25 cellular contexts compared by ENCODE assay signal in genomic region chr13:96172066-96172465, GRCh38.
"Had no signal": no experiment of that assay in that cellular context is flagged by ENCODE, and none has a peak within 500 bp of the region (broad histone marks: within the 10 kb centered on the region; RNA-seq: fewer than 3 reads in every experiment).

No MANE protein-coding gene starts in this region.

- H3K4me2 ChIP-seq: KMS-11 had no signal

- H3K27me3 Mint-ChIP-seq: activated B cell treated with CpG ODN at 0.5 μM for 24 hours; activated CD4-positive, alpha-beta memory T cell treated with anti-CD3 and anti-CD28 coated beads for 36 hours; activated CD4-positive, alpha-beta T cell treated with anti-CD3 and anti-CD28 coated beads, Interleukin-2, amount 10 ng/mL, durations not matched to agents 7 days and 5 days; activated naive CD8-positive, alpha-beta T cell treated with anti-CD3 and anti-CD28 coated beads, Interleukin-2, amount 50 U/mL, for 24 hours; brain; T-helper 17 cell had no signal

- H3K4me1 Mint-ChIP-seq: activated B cell treated with CpG ODN at 0.5 μM for 24 hours; activated CD4-positive, alpha-beta T cell treated with anti-CD3 and anti-CD28 coated beads, Interleukin-2, amount 10 ng/mL, durations not matched to agents 7 days and 5 days; activated naive CD8-positive, alpha-beta T cell treated with anti-CD3 and anti-CD28 coated beads, Interleukin-2, amount 50 U/mL, for 24 hours; brain; T-helper 17 cell had no signal

- H3K27ac ChIP-seq: KMS-11 had no signal

- H3K9ac ChIP-seq: KMS-11 had no signal

- H3K36me3 Mint-ChIP-seq: activated CD4-positive, alpha-beta memory T cell treated with anti-CD3 and anti-CD28 coated beads for 36 hours; activated naive CD4-positive, alpha-beta T cell treated with anti-CD3 and anti-CD28 coated beads, Interleukin-2, amount 50 U/mL, for 72 hours; brain had no signal

- DNase-seq: activated B cell treated with CpG ODN at 0.5 μM for 24 hours; activated CD4-positive, alpha-beta memory T cell treated with anti-CD3 and anti-CD28 coated beads for 36 hours; activated CD4-positive, alpha-beta T cell treated with anti-CD3 and anti-CD28 coated beads for 1 hour; activated CD4-positive, alpha-beta T cell treated with anti-CD3 and anti-CD28 coated beads, Interleukin-2, amount 10 ng/mL, durations not matched to agents 7 days and 5 days; activated CD8-positive, alpha-beta memory T cell treated with anti-CD3 and anti-CD28 coated beads for 24 hours; activated effector memory CD4-positive, alpha-beta T cell treated with anti-CD3 and anti-CD28 coated beads, Interleukin-2, amount 50 U/mL, for 16 hours; activated naive CD4-positive, alpha-beta T cell treated with Interleukin-2 at 50 U/mL for 16 hours; activated naive CD8-positive, alpha-beta T cell treated with anti-CD3 and anti-CD28 coated beads, Interleukin-2, amount 50 U/mL, for 24 hours; activated T-cell treated with anti-CD3 and anti-CD28 coated beads, Interleukin-2, amount 50 U/mL, for 4 hours; amygdala; MM.1S; NCI-H1105; NCI-H1436; NCI-H1694 treated with DMSO at 0.1 percent for 48 hours; NCI-H2029 treated with DMSO at 0.1 percent for 48 hours; NCI-H510A treated with DMSO at 0.1 percent for 48 hours; NCI-H69; NK-92 treated with Interleukin-12 subunit alpha and Interleukin-12 subunit beta, amount 100 ng/mL, for 24 hours; PC-3; SIG-M5; T-helper 17 cell; T-helper 9 cell had no signal

- H3K4me3 Mint-ChIP-seq: activated B cell treated with CpG ODN at 0.5 μM for 24 hours; activated CD4-positive, alpha-beta memory T cell treated with anti-CD3 and anti-CD28 coated beads for 36 hours; activated CD4-positive, alpha-beta T cell treated with anti-CD3 and anti-CD28 coated beads, Interleukin-2, amount 10 ng/mL, durations not matched to agents 7 days and 5 days; activated naive CD8-positive, alpha-beta T cell treated with anti-CD3 and anti-CD28 coated beads, Interleukin-2, amount 50 U/mL, for 24 hours; activated T-cell treated with anti-CD3 and anti-CD28 coated beads, Interleukin-2, amount 50 U/mL, for 4 hours; brain; T-helper 17 cell had no signal

- H3K9me3 Mint-ChIP-seq: activated B cell treated with CpG ODN at 0.5 μM for 24 hours; activated CD4-positive, alpha-beta memory T cell treated with anti-CD3 and anti-CD28 coated beads for 36 hours; activated CD4-positive, alpha-beta T cell treated with anti-CD3 and anti-CD28 coated beads, Interleukin-2, amount 10 ng/mL, durations not matched to agents 7 days and 5 days; activated naive CD8-positive, alpha-beta T cell treated with anti-CD3 and anti-CD28 coated beads, Interleukin-2, amount 50 U/mL, for 24 hours; activated T-cell treated with anti-CD3 and anti-CD28 coated beads, Interleukin-2, amount 50 U/mL, for 4 hours; brain had no signal

- H3K27ac Mint-ChIP-seq: activated B cell treated with CpG ODN at 0.5 μM for 24 hours; activated CD4-positive, alpha-beta memory T cell treated with anti-CD3 and anti-CD28 coated beads for 36 hours; activated CD4-positive, alpha-beta T cell treated with anti-CD3 and anti-CD28 coated beads, Interleukin-2, amount 10 ng/mL, durations not matched to agents 7 days and 5 days; activated naive CD4-positive, alpha-beta T cell treated with anti-CD3 and anti-CD28 coated beads, Interleukin-2, amount 50 U/mL, for 72 hours; activated naive CD8-positive, alpha-beta T cell treated with anti-CD3 and anti-CD28 coated beads, Interleukin-2, amount 50 U/mL, for 24 hours; brain; T-helper 17 cell had no signal

- ATAC-seq: activated naive CD4-positive, alpha-beta T cell treated with anti-CD3 and anti-CD28 coated beads, Interleukin-2, amount 50 U/mL, for 72 hours; activated naive CD8-positive, alpha-beta T cell treated with anti-CD3 and anti-CD28 coated beads, Interleukin-2, amount 50 U/mL, for 24 hours; activated T-cell treated with anti-CD3 and anti-CD28 coated beads, Interleukin-2, amount 50 U/mL, for 4 hours; PC-3; T-helper 17 cell had no signal
